8 cellular contexts compared by ENCODE assay signal in genomic region chr2:37326285-37326684, GRCh38. TPM values are rescaled to one million over a fixed set of nuclear protein-coding genes. Genes with fewer than 3 reads are reported as not detected.
DNase-seq lines count a peak whose midpoint lies in the region; ATAC-seq and FAIRE-seq lines count a peak whose summit lies in the region.

No MANE protein-coding gene starts in this region.

- in situ Hi-C loops in ACHN (cut with HindIII; ENCODE audit: low pct_ligation_motif_present, low pct_unique_long_range_greater_than_20kb, low sequenced_read_pairs) = no loop called here

- ATAC-seq in GM18870 (IDR thresholded peaks at IDR 0.05; ENCODE audit: unreplicated experiment) (no peak), GM19463 (IDR thresholded peaks at IDR 0.05; ENCODE audit: unreplicated experiment) (no peak)

- DNase-seq in ACHN (peak; percentile 82), LHCN-M2 (ENCODE audit: low read depth) (peak; percentile 84), midbrain (lab: John Stamatoyannopoulos, UW) (peak; percentile 42), NCI-H1694 (lab: John Stamatoyannopoulos, UW) (no peak)
- no peak for DNase-seq in stimulated activated CD8-positive, alpha-beta memory T cell treated with anti-CD3 and anti-CD28 coated beads, Interleukin-4, amount 100 ng/mL, for 48 hours

- FAIRE-seq in colon (lab: Jason Lieb, UNC) = peak; percentile 65

RNA-seq across cellular contexts. Expression of gene PRKD3, which starts 1.7 kb away (rescaled TPM):
- total RNA-seq in LHCN-M2 (2014; rRNA removed) = 39.5 and 45.9 TPM in 2 replicates
- polyA plus RNA-seq in LHCN-M2 (2012) = 10.8 TPM

RNA-seq across cellular contexts. Expression of gene QPCT, which starts 18.1 kb away (rescaled TPM):
- total RNA-seq in LHCN-M2 (2014; rRNA removed) = 0.13 and 0.57 TPM in 2 replicates
- 0.26 TPM for polyA plus RNA-seq in LHCN-M2 (2012)

Comparison
In these comparisons a context has a peak if more than half of its experiments do, and no peak if none do; other contexts are left out.
1. DNase-seq: peak in ACHN (single experiment), LHCN-M2 (single experiment) and midbrain (single experiment); none in NCI-H1694 (single experiment) and stimulated activated CD8-positive, alpha-beta memory T cell treated with anti-CD3 and anti-CD28 coated beads, Interleukin-4, amount 100 ng/mL, for 48 hours (single experiment).